19 cellular contexts compared by ENCODE assay signal in the genomic region with DNA sequence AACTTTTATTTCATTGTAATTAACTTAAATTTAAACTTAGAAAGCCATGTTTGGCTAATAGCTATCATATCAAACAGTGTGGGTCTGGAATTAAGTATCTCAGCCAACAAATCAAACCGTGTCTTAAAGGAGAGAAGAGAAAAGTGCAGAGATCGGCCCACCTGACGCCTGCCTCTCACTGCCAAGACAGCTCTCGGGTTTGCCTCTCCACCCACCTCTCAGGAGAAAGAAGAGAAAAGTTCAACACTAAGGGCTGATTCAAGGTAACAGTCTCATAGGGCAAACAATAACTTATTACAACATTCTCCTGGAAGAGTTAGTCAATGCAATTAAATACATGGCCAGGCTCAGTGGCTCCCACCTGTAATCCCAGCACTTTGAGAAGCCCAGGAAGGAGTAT.
A peak's percentile ranks its signal among the peaks of the same experiment; 100 is the strongest.
DNase-seq lines count a peak whose midpoint lies in the region; ATAC-seq and TF ChIP-seq lines count a peak whose summit lies in the region.
"Had no signal": no experiment of that assay in that cellular context is flagged by ENCODE, and none has a peak within 500 bp of the region (broad histone marks: within the 10 kb centered on the region; RNA-seq: fewer than 3 reads in every experiment).

No MANE protein-coding gene starts in this region.

- H3K9me3 ChIP-seq in MM.1S (replicated peaks; ENCODE audit: insufficient read depth, low read length) (no peaks in the 10 kb centered on the region), vagina (no peaks in the 10 kb centered on the region), ascending aorta (peaks cover 0 to 7% of the 10 kb centered on the region in 2 donors)

- peaks cover 6% of the 10 kb centered on the region for H3K36me3 Mint-ChIP-seq in neural crest cell (ENCODE audit: low read depth)
- H3K36me3 Mint-ChIP-seq: CD8-positive, alpha-beta T cell had no signal

- no peak for ATAC-seq in sciatic nerve
- ATAC-seq: CD8-positive, alpha-beta T cell had no signal

- 0 out of 2 replicates have a peak, but pooled peaks cover 5% of the 10 kb centered on the region for H3F3A ChIP-seq in MM.1S (ENCODE audit: insufficient read depth, low read length)

- no peak overlapping the region for H3K9ac ChIP-seq in MM.1S (ENCODE audit: low read length)
- H3K9ac ChIP-seq: BLaER1 had no signal

- peaks cover 18% of the 10 kb centered on the region for H3K4me1 Mint-ChIP-seq in neural crest cell
- H3K4me1 Mint-ChIP-seq: B cell; CD4-positive, CD25-positive, alpha-beta regulatory T cell had no signal

- DNase-seq in MM.1S = no peak
- peak in 26 of 42 donors; percentile 23 to 85 (median 48) for DNase-seq in head of caudate nucleus
- DNase-seq in neural crest cell (ENCODE audit: low read depth, low spot score) = no peak
- peak; percentile 22 to 31 for DNase-seq in vagina (ENCODE audit: extremely low spot score in 2 of 2)
- DNase-seq in sciatic nerve (ENCODE audit: low spot score) = no peak
- DNase-seq in DMS53 treated with DMSO at 0.1 percent for 48 hours (lab: John Stamatoyannopoulos, UW; ENCODE audit: unreplicated experiment) = no peak
- no peak for DNase-seq in ascending aorta (ENCODE audit: low spot score in 2 of 2)
- DNase-seq: CD4-positive, CD25-positive, alpha-beta regulatory T cell; CD8-positive, alpha-beta T cell; DMS 273 treated with DMSO at 0.1 percent for 48 hours; DMS79 treated with DMSO at 0.1 percent for 48 hours; GF-D8; GOT3; HFFc6 had no signal

- TF ChIP-seq CTCF in MM.1S (IDR thresholded peaks at IDR 0.05; ENCODE audit: low read length) = no peak
- no peak for TF ChIP-seq CTCF in neural crest cell (conservative IDR thresholded peaks at IDR 0.05)
- TF ChIP-seq CTCF in vagina (IDR thresholded peaks at IDR 0.05) = no peak
- no peak for TF ChIP-seq CTCF in ascending aorta (IDR thresholded peaks at IDR 0.05)

- intact Hi-C loops in head of caudate nucleus (cut with DNase I) = no loop called here
- intact Hi-C loops in vagina (cut with DNase I) = no loop called here
- intact Hi-C loops in sciatic nerve (cut with DNase I) = no loop called here
- intact Hi-C loops in ascending aorta (cut with DNase I) = no loop called here

- no peaks in the 10 kb centered on the region for H3K36me3 ChIP-seq in MM.1S (replicated peaks; ENCODE audit: insufficient read depth, low read length)
- no peaks in the 10 kb centered on the region for H3K36me3 ChIP-seq in vagina
- H3K36me3 ChIP-seq in ascending aorta = no peaks in the 10 kb centered on the region
- H3K36me3 ChIP-seq: HAP-1 had no signal

- H3K27ac Mint-ChIP-seq in neural crest cell (ENCODE audit: unreplicated experiment) = peak overlapping the region; percentile 50
- H3K27ac Mint-ChIP-seq: B cell; CD4-positive, CD25-positive, alpha-beta regulatory T cell; CD8-positive, alpha-beta T cell; HFFc6 had no signal

- no peak overlapping the region for H3K4me3 ChIP-seq in MM.1S (ENCODE audit: low read length)
- H3K4me3 ChIP-seq in vagina = no peak overlapping the region
- no peak overlapping the region for H3K4me3 ChIP-seq in ascending aorta
- H3K4me3 ChIP-seq: BLaER1, HAP-1 had no signal

- H3K27me3 Mint-ChIP-seq in neural crest cell (ENCODE audit: low read depth) = peaks cover 2% of the 10 kb centered on the region

- no peak for TF ChIP-seq POLR2A in vagina (IDR thresholded peaks at IDR 0.05)

- H3K9me2 ChIP-seq in MM.1S (replicated peaks; ENCODE audit: insufficient read depth, low read length) = no peaks in the 10 kb centered on the region

- H3K4me2 ChIP-seq in MM.1S (ENCODE audit: low read depth, low read length) = peak overlapping the region; percentile 24; the same call in 1 of the 2 replicates
- H3K4me2 ChIP-seq: BLaER1 had no signal

- H3K9me3 Mint-ChIP-seq in neural crest cell = peaks cover 14% of the 10 kb centered on the region

- H4K20me1 ChIP-seq in MM.1S (ENCODE audit: insufficient read depth, low read length) = no peaks in the 10 kb centered on the region
- H4K20me1 ChIP-seq: BLaER1 had no signal

- H3K4me1 ChIP-seq in MM.1S (ENCODE audit: low read length) (peaks cover 11% of the 10 kb centered on the region; the same call in 1 of the 2 replicates), vagina (no peaks in the 10 kb centered on the region), ascending aorta (no peaks in the 10 kb centered on the region)
- H3K4me1 ChIP-seq: HAP-1 had no signal

- peak overlapping the region; percentile 40; the same call in 1 of the 2 replicates for H2AFZ ChIP-seq in MM.1S (ENCODE audit: low read length)

- peak overlapping the region; percentile 26; the same call in 1 of the 2 replicates for H3K27ac ChIP-seq in MM.1S (ENCODE audit: low read length)
- H3K27ac ChIP-seq in vagina = no peak overlapping the region
- H3K27ac ChIP-seq in ascending aorta = no peak overlapping the region
- H3K27ac ChIP-seq: 22Rv1, BLaER1, C4-2B had no signal

- no peak overlapping the region for H3K4me3 Mint-ChIP-seq in neural crest cell
- H3K4me3 Mint-ChIP-seq: B cell; CD4-positive, CD25-positive, alpha-beta regulatory T cell; CD8-positive, alpha-beta T cell; HFFc6 had no signal

- H3K27me3 ChIP-seq in MM.1S (replicated peaks; ENCODE audit: insufficient read depth, low read length) (no peaks in the 10 kb centered on the region), vagina (no peaks in the 10 kb centered on the region), ascending aorta (no peaks in the 10 kb centered on the region)
- H3K27me3 ChIP-seq: BLaER1 had no signal

- no peaks in the 10 kb centered on the region for H3K79me2 ChIP-seq in MM.1S (ENCODE audit: low read length)

Comparison
In these comparisons a context has a peak if more than half of its experiments do, and no peak if none do; other contexts are left out.
1. DNase-seq: peak in head of caudate nucleus (26 of 42) and vagina (2 of 2); none in MM.1S (single experiment), neural crest cell (single experiment), sciatic nerve (single experiment), DMS53 treated with DMSO at 0.1 percent for 48 hours (single experiment) and ascending aorta (0 of 2).